Comparison of ENCODE assay signal across 26 cellular contexts in genomic region chr6:169169941-169170582, GRCh38.
DNase-seq lines count a peak whose midpoint lies in the region; ATAC-seq, FAIRE-seq and TF ChIP-seq lines count a peak whose summit lies in the region.
"Had no signal": no experiment of that assay in that cellular context is flagged by ENCODE, and none has a peak within 500 bp of the region (broad histone marks: within the 10 kb centered on the region; RNA-seq: fewer than 3 reads in every experiment).

No MANE protein-coding gene starts in this region.

- peaks cover 26% of the 10 kb centered on the region for H3K4me1 ChIP-seq in PC-3 (ENCODE audit: insufficient read depth, low read length)
- no peaks in the 10 kb centered on the region for H3K4me1 ChIP-seq in HepG2 (ENCODE audit: insufficient read depth, low read length)
- no peaks in the 10 kb centered on the region for H3K4me1 ChIP-seq in Peyer's patch
- H3K4me1 ChIP-seq: adrenal gland, colonic mucosa had no signal

- POLR2A ChIA-PET in PC-3 (lab: Charles Lee; ENCODE audit: unreplicated experiment): no interaction called here
- POLR2A ChIA-PET in HepG2 (lab: Yijun Ruan, JAX): no interaction called here
- POLR2A ChIA-PET in activated CD8-positive, alpha-beta T cell treated with anti-CD3 and anti-CD28 coated beads for 36 hours (lab: Charles Lee): no interaction called here

- H3K9ac ChIP-seq in PC-3 (ENCODE audit: low read length): no peak overlapping the region
- no peak overlapping the region for H3K9ac ChIP-seq in HepG2 (ENCODE audit: insufficient read depth, low read depth, low read length)
- H3K9ac ChIP-seq: GM23248 had no signal

- TF ChIP-seq POLR2A in HepG2 (IDR thresholded peaks at IDR 0.05; ENCODE audit: insufficient read depth in 1 of 2, low read depth in 2 of 2, low read length in 2 of 2): no peak
- no peak for TF ChIP-seq POLR2A in Peyer's patch (IDR thresholded peaks at IDR 0.05)

- DNase-seq in activated CD8-positive, alpha-beta memory T cell treated with anti-CD3 and anti-CD28 coated beads for 24 hours: peak; percentile 19
- no peak for DNase-seq in activated CD8-positive, alpha-beta memory T cell treated with anti-CD3 and anti-CD28 coated beads, Interleukin-2, amount 50 U/mL, for 48 hours
- DNase-seq in PC-3: no peak
- DNase-seq in HepG2 (ENCODE audit: low spot score): no peak
- DNase-seq in ureter (ENCODE audit: low spot score): peak; percentile 32
- no peak for DNase-seq in DMS153 treated with DMSO at 0.1 percent for 48 hours (lab: John Stamatoyannopoulos, UW; ENCODE audit: unreplicated experiment)
- DNase-seq in Peyer's patch: no peak
- DNase-seq in activated CD8-positive, alpha-beta T cell treated with anti-CD3 and anti-CD28 coated beads for 36 hours: no peak
- DNase-seq: 8988T; activated CD4-positive, alpha-beta memory T cell treated with anti-CD3 and anti-CD28 coated beads, Interleukin-2, amount 10 ng/mL, durations not matched to agents 7 days and 5 days; activated naive CD4-positive, alpha-beta T cell treated with Interleukin-2 at 50 U/mL for 16 hours; activated T-cell treated with anti-CD3 and anti-CD28 coated beads, Interleukin-2, amount 50 U/mL, for 4 hours; AML-193; CD4-positive, alpha-beta memory T cell; colonic mucosa; GM23248; NCI-H1436 treated with DMSO at 0.1 percent for 48 hours; NCI-H524 treated with DMSO at 0.1 percent for 48 hours; occipital lobe; stimulated activated CD4-positive, alpha-beta T cell treated with anti-CD3 and anti-CD28 coated beads, Interleukin-2, amount 100 ng/mL, for 48 hours; T-helper 1 cell had no signal

- no peaks in the 10 kb centered on the region for H3F3A ChIP-seq in PC-3 (ENCODE audit: low read length, unreplicated experiment)

- in situ Hi-C loops in HepG2 (cut with HindIII; ENCODE audit: extremely low pct_ligation_motif_present, low pct_unique_long_range_greater_than_20kb): no loop called here

- no peaks in the 10 kb centered on the region for H3K79me2 ChIP-seq in PC-3 (ENCODE audit: low read length)
- H3K79me2 ChIP-seq in HepG2 (ENCODE audit: insufficient read depth, low read length): no peaks in the 10 kb centered on the region

- FAIRE-seq in HepG2 (lab: Jason Lieb, UNC): no peak
- FAIRE-seq: HTR-8/SVneo had no signal

- peak overlapping the region; percentile 29; the same call in 1 of the 2 replicates for H3K27ac ChIP-seq in PC-3 (ENCODE audit: low read length)
- no peak overlapping the region for H3K27ac ChIP-seq in HepG2 (ENCODE audit: extremely low read length, insufficient read depth, low read length)
- H3K27ac ChIP-seq in Peyer's patch: no peak overlapping the region
- H3K27ac ChIP-seq: adrenal gland, colonic mucosa, GM23248 had no signal

- BruUV-seq in PC-3 (replicated peaks; lab: Mats Ljungman, UMichigan) (no TSS peak), HepG2 (replicated peaks; lab: Mats Ljungman, UMichigan) (no TSS peak)

- no peaks in the 10 kb centered on the region for H3K9me3 Mint-ChIP-seq in activated CD8-positive, alpha-beta T cell treated with anti-CD3 and anti-CD28 coated beads for 36 hours
- H3K9me3 Mint-ChIP-seq: activated CD4-positive, alpha-beta memory T cell treated with anti-CD3 and anti-CD28 coated beads, Interleukin-2, amount 10 ng/mL, durations not matched to agents 7 days and 5 days; activated T-cell treated with anti-CD3 and anti-CD28 coated beads, Interleukin-2, amount 50 U/mL, for 4 hours; CD4-positive, alpha-beta memory T cell; memory B cell; stimulated activated effector memory CD8-positive, alpha-beta T cell treated with anti-CD3 and anti-CD28 coated beads, Interleukin-12 subunit alpha, Interleukin-12 subunit beta, amount 100 ng/mL, for 72 hours had no signal

- no peak overlapping the region for H2AFZ ChIP-seq in PC-3 (ENCODE audit: low read length)
- no peak overlapping the region for H2AFZ ChIP-seq in HepG2 (ENCODE audit: low read length)
- H2AFZ ChIP-seq: GM23248 had no signal

- no peaks in the 10 kb centered on the region for H4K20me1 ChIP-seq in PC-3 (ENCODE audit: low read length)
- no peaks in the 10 kb centered on the region for H4K20me1 ChIP-seq in HepG2 (ENCODE audit: insufficient read depth, low read length)

- WGBS in HepG2 (ENCODE audit: low lambda C conversion rate): 22% methylated on average over 11 of the region's 16 CpGs

- no peaks in the 10 kb centered on the region for H3K27me3 ChIP-seq in PC-3 (ENCODE audit: low read length)
- peaks cover 11 to 95% of the 10 kb centered on the region in 2 experiments for H3K27me3 ChIP-seq in HepG2 (ENCODE audit: control insufficient read depth in 1 of 2, insufficient read depth in 2 of 2, low read length in 2 of 2)
- H3K27me3 ChIP-seq in Peyer's patch: no peaks in the 10 kb centered on the region
- H3K27me3 ChIP-seq: adrenal gland, colonic mucosa had no signal

- H3K27me3 Mint-ChIP-seq in activated CD8-positive, alpha-beta T cell treated with anti-CD3 and anti-CD28 coated beads for 36 hours: no peaks in the 10 kb centered on the region
- H3K27me3 Mint-ChIP-seq: activated CD4-positive, alpha-beta memory T cell treated with anti-CD3 and anti-CD28 coated beads, Interleukin-2, amount 10 ng/mL, durations not matched to agents 7 days and 5 days had no signal

- no peaks in the 10 kb centered on the region for H3K4me1 Mint-ChIP-seq in activated CD8-positive, alpha-beta T cell treated with anti-CD3 and anti-CD28 coated beads for 36 hours (ENCODE audit: low read depth)
- H3K4me1 Mint-ChIP-seq: activated CD4-positive, alpha-beta memory T cell treated with anti-CD3 and anti-CD28 coated beads, Interleukin-2, amount 10 ng/mL, durations not matched to agents 7 days and 5 days; CD4-positive, alpha-beta memory T cell; memory B cell; stimulated activated effector memory CD8-positive, alpha-beta T cell treated with anti-CD3 and anti-CD28 coated beads, Interleukin-12 subunit alpha, Interleukin-12 subunit beta, amount 100 ng/mL, for 72 hours had no signal

- H3K4me3 Mint-ChIP-seq in activated CD8-positive, alpha-beta T cell treated with anti-CD3 and anti-CD28 coated beads for 36 hours: no peak overlapping the region
- H3K4me3 Mint-ChIP-seq: activated CD4-positive, alpha-beta memory T cell treated with anti-CD3 and anti-CD28 coated beads, Interleukin-2, amount 10 ng/mL, durations not matched to agents 7 days and 5 days; activated T-cell treated with anti-CD3 and anti-CD28 coated beads, Interleukin-2, amount 50 U/mL, for 4 hours; CD4-positive, alpha-beta memory T cell; memory B cell; stimulated activated effector memory CD8-positive, alpha-beta T cell treated with anti-CD3 and anti-CD28 coated beads, Interleukin-12 subunit alpha, Interleukin-12 subunit beta, amount 100 ng/mL, for 72 hours had no signal

- H3K4me3 ChIP-seq in PC-3 (ENCODE audit: low read length) (no peak overlapping the region), HepG2 (replicated peaks in 1 of 3; ENCODE audit: insufficient read depth in 1 of 3, low read depth in 2 of 3, low read length in 3 of 3) (no peak overlapping the region), Peyer's patch (no peak overlapping the region)
- H3K4me3 ChIP-seq: adrenal gland, colonic mucosa, GM23248 had no signal

- no peak for TF ChIP-seq RAD21 in HepG2 (CRISPR knock-in tag; IDR thresholded peaks at IDR 0.05)

- H3K4me2 ChIP-seq in PC-3 (ENCODE audit: low read length) (no peak overlapping the region), HepG2 (ENCODE audit: low read depth, low read length) (no peak overlapping the region)

- CTCF ChIA-PET in PC-3 (lab: Charles Lee): no interaction called here
- CTCF ChIA-PET in HepG2 (lab: Yijun Ruan, JAX; ENCODE audit: low intra/inter-chr PET ratio, low total read pairs): no interaction called here
- CTCF ChIA-PET in activated CD8-positive, alpha-beta T cell treated with anti-CD3 and anti-CD28 coated beads for 36 hours (lab: Charles Lee): no interaction called here

- no peaks in the 10 kb centered on the region for H3K9me2 ChIP-seq in PC-3 (replicated peaks; ENCODE audit: low read length)

- H3K9me3 ChIP-seq in PC-3 (ENCODE audit: low read length): no peaks in the 10 kb centered on the region
- no peaks in the 10 kb centered on the region for H3K9me3 ChIP-seq in HepG2 (ENCODE audit: low read length)
- H3K9me3 ChIP-seq in Peyer's patch: no peaks in the 10 kb centered on the region
- H3K9me3 ChIP-seq: adrenal gland, colonic mucosa had no signal

- intact Hi-C loops in PC-3 (cut with micrococcal nuclease): no loop called here
- intact Hi-C loops in HepG2 (cut with micrococcal nuclease; ENCODE audit: unreplicated experiment): no loop called here
- intact Hi-C loops in activated CD8-positive, alpha-beta T cell treated with anti-CD3 and anti-CD28 coated beads for 36 hours (cut with micrococcal nuclease): no loop called here

- H3K36me3 Mint-ChIP-seq in activated CD8-positive, alpha-beta T cell treated with anti-CD3 and anti-CD28 coated beads for 36 hours (ENCODE audit: low read depth): no peaks in the 10 kb centered on the region
- H3K36me3 Mint-ChIP-seq: CD4-positive, alpha-beta memory T cell; memory B cell; stimulated activated effector memory CD8-positive, alpha-beta T cell treated with anti-CD3 and anti-CD28 coated beads, Interleukin-12 subunit alpha, Interleukin-12 subunit beta, amount 100 ng/mL, for 72 hours had no signal

- TF ChIP-seq CTCF in PC-3 (conservative IDR thresholded peaks at IDR 0.05; ENCODE audit: low read depth, low read length): no peak
- no peak for TF ChIP-seq CTCF in HepG2 (CRISPR knock-in tag; IDR thresholded peaks at IDR 0.05)
- TF ChIP-seq CTCF in Peyer's patch (IDR thresholded peaks at IDR 0.05): no peak
- TF ChIP-seq CTCF in activated CD8-positive, alpha-beta T cell treated with anti-CD3 and anti-CD28 coated beads for 36 hours (IDR thresholded peaks at IDR 0.05): no peak

- ATAC-seq in PC-3: no peak
- ATAC-seq in HepG2: no peak
- no peak for ATAC-seq in activated CD8-positive, alpha-beta T cell treated with anti-CD3 and anti-CD28 coated beads for 36 hours
- ATAC-seq: activated T-cell treated with anti-CD3 and anti-CD28 coated beads, Interleukin-2, amount 50 U/mL, for 4 hours; Panc1; stimulated activated effector memory CD8-positive, alpha-beta T cell treated with anti-CD3 and anti-CD28 coated beads, Interleukin-12 subunit alpha, Interleukin-12 subunit beta, amount 100 ng/mL, for 72 hours had no signal

- H3K36me3 ChIP-seq in PC-3 (ENCODE audit: low read depth, low read length) (no peaks in the 10 kb centered on the region), HepG2 (replicated peaks in 1 of 2; ENCODE audit: control insufficient read depth in 1 of 2, insufficient read depth in 2 of 2, low read length in 2 of 2) (no peaks in the 10 kb centered on the region), Peyer's patch (no peaks in the 10 kb centered on the region)
- H3K36me3 ChIP-seq: adrenal gland, colonic mucosa had no signal

- no peak overlapping the region for H3K27ac Mint-ChIP-seq in activated CD8-positive, alpha-beta T cell treated with anti-CD3 and anti-CD28 coated beads for 36 hours
- H3K27ac Mint-ChIP-seq: activated CD4-positive, alpha-beta memory T cell treated with anti-CD3 and anti-CD28 coated beads, Interleukin-2, amount 10 ng/mL, durations not matched to agents 7 days and 5 days; CD4-positive, alpha-beta memory T cell; memory B cell; stimulated activated effector memory CD8-positive, alpha-beta T cell treated with anti-CD3 and anti-CD28 coated beads, Interleukin-12 subunit alpha, Interleukin-12 subunit beta, amount 100 ng/mL, for 72 hours had no signal

- no peak for TF ChIP-seq EP300 in HepG2 (IDR thresholded peaks at IDR 0.05; ENCODE audit: low read depth in 2 of 2, low read length in 2 of 2)
- TF ChIP-seq EP300 in HepG2 (CRISPR knock-in tag; IDR thresholded peaks at IDR 0.05; ENCODE audit: borderline replicate concordance): no peak

Comparison
In these comparisons a context has a peak if more than half of its experiments do, and no peak if none do; other contexts are left out.
1. DNase-seq: peak in activated CD8-positive, alpha-beta memory T cell treated with anti-CD3 and anti-CD28 coated beads for 24 hours (single experiment) and ureter (single experiment); none in activated CD8-positive, alpha-beta memory T cell treated with anti-CD3 and anti-CD28 coated beads, Interleukin-2, amount 50 U/mL, for 48 hours (single experiment), PC-3 (single experiment), HepG2 (single experiment), DMS153 treated with DMSO at 0.1 percent for 48 hours (single experiment), Peyer's patch (0 of 3) and activated CD8-positive, alpha-beta T cell treated with anti-CD3 and anti-CD28 coated beads for 36 hours (single experiment).